In the genomic region with DNA sequence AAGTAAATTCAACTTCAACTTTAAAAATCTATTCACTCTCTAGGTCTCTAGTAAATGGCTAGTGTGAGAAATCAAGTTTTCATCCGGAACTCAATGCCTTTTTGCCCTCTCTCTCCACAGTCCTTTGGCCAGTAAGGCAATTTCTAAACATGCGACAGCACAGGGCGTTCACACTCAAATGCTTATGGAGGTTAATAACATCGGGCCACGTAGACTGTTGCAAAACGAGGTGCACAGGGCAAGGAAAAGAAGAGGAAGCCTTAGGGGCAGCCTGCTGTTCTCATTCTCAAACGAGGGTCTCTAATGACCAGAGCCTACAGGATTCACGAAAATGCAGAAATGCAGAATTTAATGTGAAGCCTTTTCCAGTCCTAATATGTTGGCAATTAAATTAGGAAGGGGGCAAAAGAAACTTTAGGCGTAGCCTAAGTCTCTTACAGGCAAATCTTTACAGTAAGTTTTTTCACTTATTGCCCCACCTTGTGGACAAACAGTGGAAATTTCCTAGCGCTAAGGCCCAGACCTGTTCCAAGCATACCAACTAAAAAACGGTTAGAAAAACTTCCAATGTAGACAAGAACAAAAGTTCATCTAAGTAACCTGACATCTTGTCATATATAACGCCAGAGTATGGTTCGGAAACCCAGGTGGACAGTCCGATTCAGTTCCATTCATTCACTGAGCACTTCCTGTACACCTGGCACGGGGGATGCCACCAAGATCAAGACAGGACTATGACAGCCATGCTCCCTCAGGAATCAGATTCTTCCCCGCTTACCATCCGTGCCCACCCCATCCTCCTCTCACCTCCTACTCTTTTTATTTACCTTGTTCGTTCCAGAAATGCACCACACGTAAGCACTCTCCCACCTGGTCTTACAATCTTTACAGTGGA, we compare ENCODE assay signal across 9 cellular contexts. TPM values are rescaled to one million over a fixed set of nuclear protein-coding genes. Genes with fewer than 3 reads are reported as not detected.
DNase-seq lines count a peak whose midpoint lies in the region; ATAC-seq and TF ChIP-seq lines count a peak whose summit lies in the region.
"Had no signal": no experiment of that assay in that cellular context is flagged by ENCODE, and none has a peak within 500 bp of the region (broad histone marks: within the 10 kb centered on the region; RNA-seq: fewer than 3 reads in every experiment).

No MANE protein-coding gene starts in this region.

- in situ Hi-C loops in GM13977 (cut with MboI; ENCODE audit: low pct_unique_long_range_greater_than_20kb, low sequenced_read_pairs, unreplicated experiment) = loop anchor here (10.0 to 25.0 kb wide), 2 partner anchors 285 to 398 kb away; no protein-coding TSS in a partner anchor

- TF ChIP-seq CTCF in BE2C (IDR thresholded peaks at IDR 0.05; ENCODE audit: low read depth, low read length) = peak; percentile 79
- TF ChIP-seq CTCF in GM13977 (IDR thresholded peaks at IDR 0.05; ENCODE audit: extremely low read depth, insufficient read depth, missing control alignments) = peak; percentile 66
- TF ChIP-seq CTCF in MCF 10A (IDR thresholded peaks at IDR 0.05; ENCODE audit: unreplicated experiment) = peak; percentile 54

- H3K4me1 ChIP-seq in BE2C = peaks cover 2% of the 10 kb centered on the region; the same call in 1 of the 2 replicates

- H3K27me3 ChIP-seq in BE2C = no peaks in the 10 kb centered on the region

- ATAC-seq in HG02973 (IDR thresholded peaks at IDR 0.05; ENCODE audit: unreplicated experiment) = peak; percentile 59
- peak; percentile 57 for ATAC-seq in stimulated activated naive CD8-positive, alpha-beta T cell treated with anti-CD3 and anti-CD28 coated beads, Interleukin-15, amount 100 ng/mL, for 72 hours

- POLR2A ChIA-PET in MCF 10A (lab: Yijun Ruan, JAX) = no interaction called here

- no peak overlapping the region for H3K27ac Mint-ChIP-seq in MCF 10A (ENCODE audit: low read depth, unreplicated experiment)
- H3K27ac Mint-ChIP-seq in stimulated activated naive CD8-positive, alpha-beta T cell treated with anti-CD3 and anti-CD28 coated beads, Interleukin-15, amount 100 ng/mL, for 72 hours = no peak overlapping the region

- H3K4me3 ChIP-seq in BE2C (ENCODE audit: low read depth, low read length) = peak overlapping the region; percentile 34

- no peak overlapping the region for H3K4me3 Mint-ChIP-seq in MCF 10A (ENCODE audit: unreplicated experiment)
- peak overlapping the region in 1 of 2 donors; percentile 25 for H3K4me3 Mint-ChIP-seq in stimulated activated naive CD8-positive, alpha-beta T cell treated with anti-CD3 and anti-CD28 coated beads, Interleukin-15, amount 100 ng/mL, for 72 hours

- no peaks in the 10 kb centered on the region for H3K36me3 Mint-ChIP-seq in MCF 10A (ENCODE audit: insufficient read depth, unreplicated experiment)

- no peaks in the 10 kb centered on the region for H3K36me3 ChIP-seq in BE2C

- intact Hi-C loops in MCF 10A (cut with micrococcal nuclease) = loop anchor here (1.0 to 2.0 kb wide), 5 partner anchors 64 to 397 kb away; no protein-coding TSS in a partner anchor

- DNase-seq in BE2C = peak; percentile 16
- DNase-seq in GM13977 (ENCODE audit: low spot score) = peak; percentile 40
- DNase-seq in NOMO-1 treated with dmso at 0.1 percent for 144 hours (lab: John Stamatoyannopoulos, UW; ENCODE audit: unreplicated experiment) = peak; percentile 89
- peak; percentile 72 for DNase-seq in MCF 10A (ENCODE audit: unreplicated experiment)
- peak; percentile 63 for DNase-seq in kidney glomerular epithelial cell (lab: John Stamatoyannopoulos, UW)
- peak; percentile 19 to 30 for DNase-seq in stimulated activated naive CD8-positive, alpha-beta T cell treated with anti-CD3 and anti-CD28 coated beads, Interleukin-15, amount 100 ng/mL, for 72 hours
- no peak for DNase-seq in NCI-H1048 (lab: John Stamatoyannopoulos, UW)

- H3K4me1 Mint-ChIP-seq in MCF 10A (ENCODE audit: insufficient read depth, unreplicated experiment) = no peaks in the 10 kb centered on the region
- peaks cover 20% of the 10 kb centered on the region for H3K4me1 Mint-ChIP-seq in stimulated activated naive CD8-positive, alpha-beta T cell treated with anti-CD3 and anti-CD28 coated beads, Interleukin-15, amount 100 ng/mL, for 72 hours

- H3K9me3 Mint-ChIP-seq in MCF 10A (ENCODE audit: unreplicated experiment) = no peaks in the 10 kb centered on the region
- H3K9me3 Mint-ChIP-seq in stimulated activated naive CD8-positive, alpha-beta T cell treated with anti-CD3 and anti-CD28 coated beads, Interleukin-15, amount 100 ng/mL, for 72 hours = no peaks in the 10 kb centered on the region

- no peaks in the 10 kb centered on the region for H3K9me3 ChIP-seq in BE2C

- BruUV-seq in MCF 10A (replicated peaks; lab: Mats Ljungman, UMichigan) = no TSS peak

- CTCF ChIA-PET in MCF 10A (lab: Yijun Ruan, JAX) = interaction anchor here (0.6 to 3.0 kb wide), 13 partner anchors 9 to 401 kb away, joined by 3 to 21 read pairs (median 5); no protein-coding TSS in a partner anchor

- H3K27me3 Mint-ChIP-seq in MCF 10A (ENCODE audit: insufficient read depth, unreplicated experiment) = no peaks in the 10 kb centered on the region
- H3K27me3 Mint-ChIP-seq in stimulated activated naive CD8-positive, alpha-beta T cell treated with anti-CD3 and anti-CD28 coated beads, Interleukin-15, amount 100 ng/mL, for 72 hours = no peaks in the 10 kb centered on the region

RNA-seq across cellular contexts. Expression of a gene that starts 5.1 kb away (rescaled TPM):
- not detected for polyA plus RNA-seq in BE2C (2012; ENCODE audit: insufficient read depth, insufficient read length, low read depth)
- total RNA-seq in MCF 10A (2022) = not detected in 2 replicates
- total RNA-seq: T-helper 2 cell treated with Interferon-gamma antibody and Interleukin-4, amounts not matched to agents 100 ng/mL and 5 ng/mL, for 36 hours had no signal

RNA-seq across cellular contexts. Expression of a gene that starts 5.2 kb away (rescaled TPM):
- 2.0 TPM for polyA plus RNA-seq in BE2C (2012; ENCODE audit: insufficient read depth, insufficient read length, low read depth)
- total RNA-seq in MCF 10A (2022) = 7.9 and 11.9 TPM in 2 replicates
